In the genomic region with DNA sequence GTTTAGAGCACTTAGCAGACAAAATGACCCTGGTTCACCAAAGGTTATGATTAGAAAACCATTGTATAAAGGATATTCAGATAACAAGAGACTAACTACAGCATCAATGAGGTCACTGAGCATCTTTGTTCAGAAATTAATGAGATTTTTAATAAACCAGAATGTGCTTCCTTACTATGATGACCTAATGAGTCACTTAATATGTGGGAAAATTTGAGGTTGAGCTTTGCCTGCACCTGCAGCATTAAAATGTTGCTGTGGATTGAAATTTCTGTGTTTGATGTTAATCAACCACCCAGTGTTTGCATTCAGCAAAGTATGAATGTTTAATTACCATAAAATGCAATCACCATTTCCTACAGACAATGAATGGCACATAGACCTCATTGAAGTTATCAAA, we compare ENCODE assay signal across 19 cellular contexts. TPM values are rescaled to one million over a fixed set of nuclear protein-coding genes. Genes with fewer than 3 reads are reported as not detected.
A peak's percentile ranks its signal among the peaks of the same experiment; 100 is the strongest.
DNase-seq lines count a peak whose midpoint lies in the region; ATAC-seq and TF ChIP-seq lines count a peak whose summit lies in the region.
"Had no signal": no experiment of that assay in that cellular context is flagged by ENCODE, and none has a peak within 500 bp of the region (broad histone marks: within the 10 kb centered on the region; RNA-seq: fewer than 3 reads in every experiment).

No MANE protein-coding gene starts in this region.

- H3K4me1 Mint-ChIP-seq in stimulated activated effector memory CD8-positive, alpha-beta T cell treated with anti-CD3 and anti-CD28 coated beads, Interleukin-12 subunit alpha, Interleukin-12 subunit beta, amount 100 ng/mL, for 72 hours: peaks cover 6% of the 10 kb centered on the region
- H3K4me1 Mint-ChIP-seq: B cell had no signal

- no peaks in the 10 kb centered on the region for H3K9me3 Mint-ChIP-seq in stimulated activated effector memory CD8-positive, alpha-beta T cell treated with anti-CD3 and anti-CD28 coated beads, Interleukin-12 subunit alpha, Interleukin-12 subunit beta, amount 100 ng/mL, for 72 hours
- H3K9me3 Mint-ChIP-seq: CD4-positive, CD25-positive, alpha-beta regulatory T cell had no signal

- no peak for TF ChIP-seq CTCF in epithelial cell of esophagus (IDR thresholded peaks at IDR 0.05; ENCODE audit: insufficient read depth, low read depth, low read length, missing control alignments)

- no peak for ATAC-seq in stimulated activated effector memory CD8-positive, alpha-beta T cell treated with anti-CD3 and anti-CD28 coated beads, Interleukin-12 subunit alpha, Interleukin-12 subunit beta, amount 100 ng/mL, for 72 hours
- no peak for ATAC-seq in GM21367 (IDR thresholded peaks at IDR 0.05; ENCODE audit: unreplicated experiment)

- H3K4me3 ChIP-seq in epithelial cell of esophagus (ENCODE audit: low read length): no peak overlapping the region

- H3K27ac Mint-ChIP-seq in stimulated activated effector memory CD8-positive, alpha-beta T cell treated with anti-CD3 and anti-CD28 coated beads, Interleukin-12 subunit alpha, Interleukin-12 subunit beta, amount 100 ng/mL, for 72 hours: peak overlapping the region; percentile 48
- H3K27ac Mint-ChIP-seq: B cell; CD4-positive, CD25-positive, alpha-beta regulatory T cell had no signal

- H3K4me3 Mint-ChIP-seq in stimulated activated effector memory CD8-positive, alpha-beta T cell treated with anti-CD3 and anti-CD28 coated beads, Interleukin-12 subunit alpha, Interleukin-12 subunit beta, amount 100 ng/mL, for 72 hours: no peak overlapping the region
- H3K4me3 Mint-ChIP-seq: B cell; CD4-positive, CD25-positive, alpha-beta regulatory T cell had no signal

- H3K36me3 Mint-ChIP-seq in stimulated activated effector memory CD8-positive, alpha-beta T cell treated with anti-CD3 and anti-CD28 coated beads, Interleukin-12 subunit alpha, Interleukin-12 subunit beta, amount 100 ng/mL, for 72 hours: peaks cover 8% of the 10 kb centered on the region

- DNase-seq in HT-29 (ENCODE audit: low spot score) (peak; percentile 24), NCI-H69 (lab: John Stamatoyannopoulos, UW) (peak; percentile 23), epithelial cell of esophagus (ENCODE audit: low read depth) (peak; percentile 25), hypothalamus (lab: John Stamatoyannopoulos, UW) (no peak), SW 1271 (lab: John Stamatoyannopoulos, UW) (no peak)
- no peak for DNase-seq in stimulated activated effector memory CD8-positive, alpha-beta T cell treated with anti-CD3 and anti-CD28 coated beads, Interleukin-12 subunit alpha, Interleukin-12 subunit beta, amount 100 ng/mL, for 72 hours (ENCODE audit: low spot score in 2 of 2)
- DNase-seq: Caco-2; CD4-positive, CD25-positive, alpha-beta regulatory T cell; DMS53; GOT3; Kasumi-1; MM.1S; NCI-H1105; NCI-H187; NCI-H226; NCI-H524 treated with DMSO at 0.1 percent for 48 hours; RPMI8226 had no signal

RNA-seq across cellular contexts. Expression of a gene that starts 45.8 kb away (rescaled TPM):
- 10.7 and 27.5 TPM in 2 replicates for total RNA-seq in HT-29 (2014; rRNA removed; shearing (Covaris generic))

Comparison
In these comparisons a context has a peak if more than half of its experiments do, and no peak if none do; other contexts are left out.
1. DNase-seq: peak in HT-29 (single experiment), NCI-H69 (single experiment) and epithelial cell of esophagus (single experiment); none in stimulated activated effector memory CD8-positive, alpha-beta T cell treated with anti-CD3 and anti-CD28 coated beads, Interleukin-12 subunit alpha, Interleukin-12 subunit beta, amount 100 ng/mL, for 72 hours (0 of 2), hypothalamus (0 of 51) and SW 1271 (0 of 2).